ENCODE assay signal across 6 cellular contexts in genomic region chr10:119638982-119639381, GRCh38.
"Had no signal": no experiment of that assay in that cellular context is flagged by ENCODE, and none has a peak within 500 bp of the region (broad histone marks: within the 10 kb centered on the region; RNA-seq: fewer than 3 reads in every experiment).

No MANE protein-coding gene starts in this region.

- H3K4me2 ChIP-seq: KMS-11 had no signal

- H3K27ac ChIP-seq: HL-60, KMS-11 had no signal

- H3K4me3 ChIP-seq: K562 had no signal

- ATAC-seq: K562 had no signal

- DNase-seq: IMR-90, KG1 had no signal

- FAIRE-seq: HTR-8/SVneo, K562 had no signal

- H3K9ac ChIP-seq: KMS-11 had no signal
